8 cellular contexts compared by ENCODE assay signal in the genomic region with DNA sequence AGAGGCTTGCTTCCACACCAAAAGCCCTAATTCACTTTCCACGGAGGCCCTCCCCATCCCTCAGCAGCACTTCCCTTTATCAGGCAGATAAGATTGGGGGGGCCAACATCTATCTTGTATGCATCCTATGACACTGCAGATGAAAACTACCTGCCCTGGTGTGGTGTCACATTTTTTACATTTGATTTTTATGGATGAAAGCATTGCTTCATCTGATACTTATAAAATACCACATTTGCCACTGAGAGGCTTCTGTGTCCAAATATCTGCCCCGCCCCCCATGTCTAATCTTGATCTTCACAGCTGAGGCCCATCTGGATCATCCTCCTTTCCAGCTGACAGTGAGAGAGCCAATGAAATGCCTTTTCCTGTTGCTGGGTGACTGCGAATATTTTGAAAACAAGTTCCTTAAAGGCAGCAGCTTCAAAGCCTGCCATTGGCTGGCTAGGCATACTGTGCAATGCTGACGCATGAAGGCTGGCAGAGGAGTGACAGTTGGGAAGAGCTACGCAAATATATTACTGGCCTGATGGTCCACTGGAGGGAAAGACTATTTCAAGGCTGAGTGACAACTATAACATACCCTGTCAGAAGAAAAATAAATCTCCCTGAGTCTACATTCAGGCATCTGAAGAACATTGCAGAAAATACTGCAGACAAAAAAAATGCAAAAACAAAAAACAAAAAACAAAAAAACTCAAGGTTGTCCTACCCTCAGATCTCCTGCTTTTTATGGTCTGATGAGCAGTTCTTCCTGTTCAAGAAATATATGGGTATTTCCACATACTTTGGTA.
A peak's percentile ranks its signal among the peaks of the same experiment; 100 is the strongest.
DNase-seq lines count a peak whose midpoint lies in the region; ATAC-seq and TF ChIP-seq lines count a peak whose summit lies in the region.

No MANE protein-coding gene starts in this region.

- peaks cover 24% of the 10 kb centered on the region for H3K4me1 ChIP-seq in testis

- DNase-seq in NCI-H526 (lab: John Stamatoyannopoulos, UW) (peak; percentile 61 to 69), NCI-H526 treated with DMSO at 0.1 percent for 48 hours (lab: John Stamatoyannopoulos, UW) (no peak), NCI-H510A treated with DMSO at 0.1 percent for 48 hours (lab: John Stamatoyannopoulos, UW) (peak; percentile 82), dermis blood vessel endothelial cell (peak; percentile 83), lower leg skin (ENCODE audit: low spot score in 2 of 2) (peak; percentile 74 to 89), testis (peak; percentile 81)

- ATAC-seq in HG03565 (IDR thresholded peaks at IDR 0.05; ENCODE audit: unreplicated experiment) (no peak), HG02938 (IDR thresholded peaks at IDR 0.05; ENCODE audit: unreplicated experiment) (no peak)

- peak overlapping the region; percentile 52 to 71 for H3K27ac ChIP-seq in testis

- TF ChIP-seq CTCF in lower leg skin (IDR thresholded peaks at IDR 0.05) (no peak), testis (IDR thresholded peaks at IDR 0.05) (no peak)

- no peaks in the 10 kb centered on the region for H3K36me3 ChIP-seq in testis (ENCODE audit: low read depth, missing control alignments)

- intact Hi-C loops in lower leg skin (cut with DNase I; ENCODE audit: low total_unique reads) (no loop called here), testis (cut with DNase I; ENCODE audit: low total_unique reads) (no loop called here)

- H3K9me3 ChIP-seq in testis: no peaks in the 10 kb centered on the region

- 17 to 24% methylated on average over 5 of the region's 5 CpGs for WGBS in lower leg skin, 2 donors
- 39 to 45% methylated on average over 5 of the region's 5 CpGs for WGBS in testis, 2 donors

- TF ChIP-seq POLR2A in lower leg skin (IDR thresholded peaks at IDR 0.05) (no peak), testis (IDR thresholded peaks at IDR 0.05) (no peak)

- H3K27me3 ChIP-seq in testis: no peaks in the 10 kb centered on the region

- H3K4me3 ChIP-seq in lower leg skin (ENCODE audit: low read depth, poor library complexity, severe bottlenecking) (no peak overlapping the region), testis (no peak overlapping the region)
